1 cellular context compared by ENCODE assay signal in genomic region chr1:207871117-207871649, GRCh38.
TF ChIP-seq lines count a peak whose summit lies in the region.

No MANE protein-coding gene starts in this region.

TF ChIP-seq in K562, 482 proteins besides CTCF, POLR2A, EP300 and RAD21 (continued from another document):
- TF ChIP-seq PBX2 (CRISPR knock-in tag; IDR thresholded peaks at IDR 0.05; ENCODE audit: low read depth) (no peak), PBX2 (tag; conservative IDR thresholded peaks at IDR 0.05; ENCODE audit: low read depth) (peak; percentile 80), ZNF384 (IDR thresholded peaks at IDR 0.05; ENCODE audit: low read depth, low read length) (peak; percentile 62), NR2C2 (CRISPR knock-in tag; IDR thresholded peaks at IDR 0.05) (no peak), NR2C2 (tag; IDR thresholded peaks at IDR 0.05) (no peak), NUFIP1 (IDR thresholded peaks at IDR 0.05; ENCODE audit: partially characterized antibody) (no peak), CREB1 (IDR thresholded peaks at IDR 0.05) (no peak), CREB1 (CRISPR knock-in tag; IDR thresholded peaks at IDR 0.05) (no peak), ZNF518B (CRISPR knock-in tag; IDR thresholded peaks at IDR 0.05) (no peak), PKNOX1 (IDR thresholded peaks at IDR 0.05) (peak; percentile 75), MEIS2 (IDR thresholded peaks at IDR 0.05; ENCODE audit: partially characterized antibody) (peak; percentile 60), ZNF263 (CRISPR knock-in tag; IDR thresholded peaks at IDR 0.05; ENCODE audit: borderline replicate concordance) (no peak), CAMTA2 (CRISPR knock-in tag; conservative IDR thresholded peaks at IDR 0.05) (no peak)
